7 cellular contexts compared by ENCODE assay signal in genomic region chr6:33126101-33126714, GRCh38. TPM values are rescaled to one million over a fixed set of nuclear protein-coding genes. Genes with fewer than 3 reads are reported as not detected.
DNase-seq lines count a peak whose midpoint lies in the region; ATAC-seq and TF ChIP-seq lines count a peak whose summit lies in the region.

No MANE protein-coding gene starts in this region.

- DNase-seq in NCI-H69 (lab: John Stamatoyannopoulos, UW): peak; percentile 74
- peak; percentile 19 to 54 for DNase-seq in activated CD8-positive, alpha-beta memory T cell treated with anti-CD3 and anti-CD28 coated beads for 1 hour (ENCODE audit: extremely low read depth in 1 of 2, low read depth in 1 of 2)
- peak; percentile 57 to 74 for DNase-seq in erythroblast (lab: John Stamatoyannopoulos, UW)
- DNase-seq in natural killer cell: peak; percentile 56
- DNase-seq in testis: peak; percentile 89
- no peak for DNase-seq in NCI-H510A treated with DMSO at 0.1 percent for 48 hours (lab: John Stamatoyannopoulos, UW)

- peaks cover 10 to 21% of the 10 kb centered on the region in 2 donors for H3K27me3 Mint-ChIP-seq in natural killer cell (ENCODE audit: low read depth in 2 of 2)

- no peaks in the 10 kb centered on the region for H3K9me3 ChIP-seq in testis

- H3K27ac ChIP-seq in testis: no peak overlapping the region

- no peaks in the 10 kb centered on the region for H3K4me1 ChIP-seq in testis

- H3K4me1 Mint-ChIP-seq in natural killer cell: no peaks in the 10 kb centered on the region

- no peaks in the 10 kb centered on the region for H3K36me3 ChIP-seq in testis (ENCODE audit: low read depth, missing control alignments)

- no peak overlapping the region for H3K27ac Mint-ChIP-seq in natural killer cell

- peak; percentile 80 for TF ChIP-seq CTCF in GM12873 (IDR thresholded peaks at IDR 0.05; ENCODE audit: insufficient read depth, low read depth, low read length, missing control alignments)
- TF ChIP-seq CTCF in natural killer cell (IDR thresholded peaks at IDR 0.05): peak; percentile 62
- peak; percentile 17 to 53 (median 43) for TF ChIP-seq CTCF in testis (IDR thresholded peaks at IDR 0.05)

- intact Hi-C loops in natural killer cell (cut with micrococcal nuclease): no loop called here
- intact Hi-C loops in testis (cut with DNase I; ENCODE audit: low total_unique reads): no loop called here

- TF ChIP-seq POLR2A in erythroblast (IDR thresholded peaks at IDR 0.05; ENCODE audit: low read length): no peak
- no peak for TF ChIP-seq POLR2A in testis (IDR thresholded peaks at IDR 0.05)

- peaks cover 9% of the 10 kb centered on the region for H3K36me3 Mint-ChIP-seq in natural killer cell

- H3K27me3 ChIP-seq in testis: no peaks in the 10 kb centered on the region

- H3K9me3 Mint-ChIP-seq in natural killer cell: peaks cover 2 to 4% of the 10 kb centered on the region in 2 donors

- no peak overlapping the region for H3K4me3 Mint-ChIP-seq in natural killer cell

- ATAC-seq in natural killer cell: peak in 2 of 3 donors; percentile 62 to 65

- WGBS in testis, 2 donors: 53 to 55% methylated on average over 5 of the region's 5 CpGs

- H3K4me3 ChIP-seq in testis: no peak overlapping the region

RNA-seq across cellular contexts. Expression of gene HLA-DPB1, which starts 50.4 kb away (rescaled TPM):
- total RNA-seq in natural killer cell (100 to 1,000 TPM in 1 of 3 donors, 10 to 100 TPM in 2; 55.2 to 131 (median 77.1) TPM), testis (10 to 100 TPM; 14.4 to 39.5 TPM)
- polyA plus RNA-seq in testis (ENCODE audit: insufficient read depth, low read depth, low replicate concordance): 183 TPM

RNA-seq across cellular contexts. Expression of gene HLA-DPA1, which starts 52.8 kb away (rescaled TPM):
- total RNA-seq in natural killer cell (100 to 1,000 TPM in 1 of 3 donors, 10 to 100 TPM in 2; 43.1 to 135 (median 73.5) TPM), testis (10 to 100 TPM; 26.5 to 48.9 TPM)
- 143 TPM for polyA plus RNA-seq in testis (ENCODE audit: insufficient read depth, low read depth, low replicate concordance)
